1 cellular context compared by ENCODE assay signal in the genomic region with DNA sequence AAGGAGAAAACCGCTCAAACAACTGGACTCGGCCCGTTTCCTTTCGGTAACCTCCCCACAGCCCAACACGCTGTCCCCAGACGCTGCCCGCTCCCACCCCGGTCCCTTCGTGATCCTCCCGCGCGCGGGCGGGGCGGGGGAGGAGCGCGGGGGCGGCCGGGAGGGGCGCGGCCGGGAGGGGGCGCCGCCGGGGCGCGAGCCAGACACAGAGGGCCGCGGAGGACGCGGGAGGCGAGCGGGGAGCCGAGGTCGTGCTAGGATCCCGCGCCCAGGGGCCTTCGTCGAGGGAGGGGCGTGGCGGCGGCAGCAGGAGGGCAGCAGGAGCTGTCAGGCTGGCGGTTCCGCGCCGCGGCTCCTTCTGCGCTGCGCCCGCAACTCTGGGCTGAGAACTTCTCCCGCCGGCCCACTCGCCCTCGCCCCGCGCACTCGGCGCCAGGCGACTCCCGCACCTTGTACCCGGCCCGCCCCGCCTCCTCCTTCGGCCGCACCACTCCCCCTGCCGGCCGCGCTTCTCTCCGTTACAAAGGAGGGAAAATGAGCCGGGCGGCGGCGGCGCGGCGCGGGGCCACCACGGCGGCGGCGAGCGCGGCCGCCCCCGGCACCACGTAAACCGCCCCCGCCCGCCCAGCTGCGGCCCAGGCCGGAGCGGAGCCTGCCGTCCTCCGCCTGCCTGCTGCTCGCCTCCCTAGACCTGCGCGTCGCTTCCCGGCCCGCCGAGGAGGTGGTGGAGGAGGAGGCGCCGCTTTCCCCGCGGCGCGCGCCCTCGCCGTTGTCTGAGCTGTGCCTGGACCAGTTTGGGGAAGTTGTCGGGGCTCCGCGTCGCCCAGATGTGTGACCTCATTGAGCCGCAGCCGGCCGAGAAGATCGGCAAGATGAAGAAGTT.
TF ChIP-seq lines count a peak whose summit lies in the region.

A gene (plus strand): TSS at position 521 of the 883 bp plus-strand sequence. CDS start 307 bp downstream, at position 828.

TF ChIP-seq in HepG2, 621 proteins besides CTCF, POLR2A, EP300 and RAD21 (continued from another document and continues in another):
- TF ChIP-seq, protein P1, sequence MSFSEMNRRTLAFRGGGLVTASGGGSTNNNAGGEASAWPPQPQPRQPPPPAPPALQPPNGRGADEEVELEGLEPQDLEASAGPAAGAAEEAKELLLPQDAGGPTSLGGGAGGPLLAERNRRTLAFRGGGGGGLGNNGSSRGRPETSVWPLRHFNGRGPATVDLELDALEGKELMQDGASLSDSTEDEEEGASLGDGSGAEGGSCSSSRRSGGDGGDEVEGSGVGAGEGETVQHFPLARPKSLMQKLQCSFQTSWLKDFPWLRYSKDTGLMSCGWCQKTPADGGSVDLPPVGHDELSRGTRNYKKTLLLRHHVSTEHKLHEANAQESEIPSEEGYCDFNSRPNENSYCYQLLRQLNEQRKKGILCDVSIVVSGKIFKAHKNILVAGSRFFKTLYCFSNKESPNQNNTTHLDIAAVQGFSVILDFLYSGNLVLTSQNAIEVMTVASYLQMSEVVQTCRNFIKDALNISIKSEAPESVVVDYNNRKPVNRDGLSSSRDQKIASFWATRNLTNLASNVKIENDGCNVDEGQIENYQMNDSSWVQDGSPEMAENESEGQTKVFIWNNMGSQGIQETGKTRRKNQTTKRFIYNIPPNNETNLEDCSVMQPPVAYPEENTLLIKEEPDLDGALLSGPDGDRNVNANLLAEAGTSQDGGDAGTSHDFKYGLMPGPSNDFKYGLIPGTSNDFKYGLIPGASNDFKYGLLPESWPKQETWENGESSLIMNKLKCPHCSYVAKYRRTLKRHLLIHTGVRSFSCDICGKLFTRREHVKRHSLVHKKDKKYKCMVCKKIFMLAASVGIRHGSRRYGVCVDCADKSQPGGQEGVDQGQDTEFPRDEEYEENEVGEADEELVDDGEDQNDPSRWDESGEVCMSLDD (CRISPR knock-in tag; IDR thresholded peaks at IDR 0.05; ENCODE audit: borderline replicate concordance): no peak
- TF ChIP-seq SMAD3 (CRISPR knock-in tag; IDR thresholded peaks at IDR 0.05): no peak
- TF ChIP-seq, protein P2, sequence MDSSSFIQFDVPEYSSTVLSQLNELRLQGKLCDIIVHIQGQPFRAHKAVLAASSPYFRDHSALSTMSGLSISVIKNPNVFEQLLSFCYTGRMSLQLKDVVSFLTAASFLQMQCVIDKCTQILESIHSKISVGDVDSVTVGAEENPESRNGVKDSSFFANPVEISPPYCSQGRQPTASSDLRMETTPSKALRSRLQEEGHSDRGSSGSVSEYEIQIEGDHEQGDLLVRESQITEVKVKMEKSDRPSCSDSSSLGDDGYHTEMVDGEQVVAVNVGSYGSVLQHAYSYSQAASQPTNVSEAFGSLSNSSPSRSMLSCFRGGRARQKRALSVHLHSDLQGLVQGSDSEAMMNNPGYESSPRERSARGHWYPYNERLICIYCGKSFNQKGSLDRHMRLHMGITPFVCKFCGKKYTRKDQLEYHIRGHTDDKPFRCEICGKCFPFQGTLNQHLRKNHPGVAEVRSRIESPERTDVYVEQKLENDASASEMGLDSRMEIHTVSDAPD (CRISPR knock-in tag; IDR thresholded peaks at IDR 0.05): no peak
- TF ChIP-seq IKZF1 (IDR thresholded peaks at IDR 0.05): no peak
- no peak for TF ChIP-seq POLR2AphosphoS2 (IDR thresholded peaks at IDR 0.05; ENCODE audit: low read depth, low read length)
- TF ChIP-seq ZNF180 (CRISPR knock-in tag; IDR thresholded peaks at IDR 0.05; ENCODE audit: borderline replicate concordance, low read depth): no peak
- no peak for TF ChIP-seq PRPF4 (IDR thresholded peaks at IDR 0.05; ENCODE audit: low read depth, low read length, poor library complexity, severe bottlenecking)
- TF ChIP-seq SNAI1 (CRISPR knock-in tag; IDR thresholded peaks at IDR 0.05; ENCODE audit: borderline replicate concordance): no peak
- TF ChIP-seq ZNF441 (CRISPR knock-in tag; IDR thresholded peaks at IDR 0.05; ENCODE audit: borderline replicate concordance): 0 out of 2 replicates have a peak, but pooled peaks have one; percentile 37
- no peak for TF ChIP-seq ZNF678 (CRISPR knock-in tag; IDR thresholded peaks at IDR 0.05)
- TF ChIP-seq, protein P3, sequence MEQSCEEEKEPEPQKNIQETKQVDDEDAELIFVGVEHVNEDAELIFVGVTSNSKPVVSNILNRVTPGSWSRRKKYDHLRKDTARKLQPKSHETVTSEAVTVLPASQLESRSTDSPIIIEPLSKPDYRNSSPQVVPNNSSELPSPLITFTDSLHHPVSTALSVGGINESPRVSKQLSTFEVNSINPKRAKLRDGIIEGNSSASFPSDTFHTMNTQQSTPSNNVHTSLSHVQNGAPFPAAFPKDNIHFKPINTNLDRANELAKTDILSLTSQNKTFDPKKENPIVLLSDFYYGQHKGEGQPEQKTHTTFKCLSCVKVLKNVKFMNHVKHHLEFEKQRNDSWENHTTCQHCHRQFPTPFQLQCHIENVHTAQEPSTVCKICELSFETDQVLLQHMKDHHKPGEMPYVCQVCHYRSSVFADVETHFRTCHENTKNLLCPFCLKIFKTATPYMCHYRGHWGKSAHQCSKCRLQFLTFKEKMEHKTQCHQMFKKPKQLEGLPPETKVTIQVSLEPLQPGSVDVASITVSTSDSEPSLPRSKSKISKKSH (CRISPR knock-in tag; IDR thresholded peaks at IDR 0.05; ENCODE audit: borderline replicate concordance): no peak
- TF ChIP-seq, protein P4, sequence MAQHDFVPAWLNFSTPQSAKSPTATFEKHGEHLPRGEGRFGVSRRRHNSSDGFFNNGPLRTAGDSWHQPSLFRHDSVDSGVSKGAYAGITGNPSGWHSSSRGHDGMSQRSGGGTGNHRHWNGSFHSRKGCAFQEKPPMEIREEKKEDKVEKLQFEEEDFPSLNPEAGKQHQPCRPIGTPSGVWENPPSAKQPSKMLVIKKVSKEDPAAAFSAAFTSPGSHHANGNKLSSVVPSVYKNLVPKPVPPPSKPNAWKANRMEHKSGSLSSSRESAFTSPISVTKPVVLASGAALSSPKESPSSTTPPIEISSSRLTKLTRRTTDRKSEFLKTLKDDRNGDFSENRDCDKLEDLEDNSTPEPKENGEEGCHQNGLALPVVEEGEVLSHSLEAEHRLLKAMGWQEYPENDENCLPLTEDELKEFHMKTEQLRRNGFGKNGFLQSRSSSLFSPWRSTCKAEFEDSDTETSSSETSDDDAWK (CRISPR knock-in tag; IDR thresholded peaks at IDR 0.05): no peak
- TF ChIP-seq NFE2L2 (IDR thresholded peaks at IDR 0.05; ENCODE audit: low read length): no peak
- TF ChIP-seq, protein P5, sequence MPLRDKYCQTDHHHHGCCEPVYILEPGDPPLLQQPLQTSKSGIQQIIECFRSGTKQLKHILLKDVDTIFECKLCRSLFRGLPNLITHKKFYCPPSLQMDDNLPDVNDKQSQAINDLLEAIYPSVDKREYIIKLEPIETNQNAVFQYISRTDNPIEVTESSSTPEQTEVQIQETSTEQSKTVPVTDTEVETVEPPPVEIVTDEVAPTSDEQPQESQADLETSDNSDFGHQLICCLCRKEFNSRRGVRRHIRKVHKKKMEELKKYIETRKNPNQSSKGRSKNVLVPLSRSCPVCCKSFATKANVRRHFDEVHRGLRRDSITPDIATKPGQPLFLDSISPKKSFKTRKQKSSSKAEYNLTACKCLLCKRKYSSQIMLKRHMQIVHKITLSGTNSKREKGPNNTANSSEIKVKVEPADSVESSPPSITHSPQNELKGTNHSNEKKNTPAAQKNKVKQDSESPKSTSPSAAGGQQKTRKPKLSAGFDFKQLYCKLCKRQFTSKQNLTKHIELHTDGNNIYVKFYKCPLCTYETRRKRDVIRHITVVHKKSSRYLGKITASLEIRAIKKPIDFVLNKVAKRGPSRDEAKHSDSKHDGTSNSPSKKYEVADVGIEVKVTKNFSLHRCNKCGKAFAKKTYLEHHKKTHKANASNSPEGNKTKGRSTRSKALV (CRISPR knock-in tag; IDR thresholded peaks at IDR 0.05): peak; percentile 83
- no peak for TF ChIP-seq FOSL2 (CRISPR knock-in tag; IDR thresholded peaks at IDR 0.05)
- TF ChIP-seq PPARG (CRISPR knock-in tag; conservative IDR thresholded peaks at IDR 0.05): no peak
- no peak for TF ChIP-seq ZNF274 (CRISPR knock-in tag; IDR thresholded peaks at IDR 0.05)
- TF ChIP-seq ZNF10 (CRISPR knock-in tag; IDR thresholded peaks at IDR 0.05; ENCODE audit: borderline replicate concordance, low read depth): no peak
- TF ChIP-seq, protein P6, sequence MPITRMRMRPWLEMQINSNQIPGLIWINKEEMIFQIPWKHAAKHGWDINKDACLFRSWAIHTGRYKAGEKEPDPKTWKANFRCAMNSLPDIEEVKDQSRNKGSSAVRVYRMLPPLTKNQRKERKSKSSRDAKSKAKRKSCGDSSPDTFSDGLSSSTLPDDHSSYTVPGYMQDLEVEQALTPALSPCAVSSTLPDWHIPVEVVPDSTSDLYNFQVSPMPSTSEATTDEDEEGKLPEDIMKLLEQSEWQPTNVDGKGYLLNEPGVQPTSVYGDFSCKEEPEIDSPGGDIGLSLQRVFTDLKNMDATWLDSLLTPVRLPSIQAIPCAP (CRISPR knock-in tag; IDR thresholded peaks at IDR 0.05; ENCODE audit: low read depth): no peak
- TF ChIP-seq, protein P7, sequence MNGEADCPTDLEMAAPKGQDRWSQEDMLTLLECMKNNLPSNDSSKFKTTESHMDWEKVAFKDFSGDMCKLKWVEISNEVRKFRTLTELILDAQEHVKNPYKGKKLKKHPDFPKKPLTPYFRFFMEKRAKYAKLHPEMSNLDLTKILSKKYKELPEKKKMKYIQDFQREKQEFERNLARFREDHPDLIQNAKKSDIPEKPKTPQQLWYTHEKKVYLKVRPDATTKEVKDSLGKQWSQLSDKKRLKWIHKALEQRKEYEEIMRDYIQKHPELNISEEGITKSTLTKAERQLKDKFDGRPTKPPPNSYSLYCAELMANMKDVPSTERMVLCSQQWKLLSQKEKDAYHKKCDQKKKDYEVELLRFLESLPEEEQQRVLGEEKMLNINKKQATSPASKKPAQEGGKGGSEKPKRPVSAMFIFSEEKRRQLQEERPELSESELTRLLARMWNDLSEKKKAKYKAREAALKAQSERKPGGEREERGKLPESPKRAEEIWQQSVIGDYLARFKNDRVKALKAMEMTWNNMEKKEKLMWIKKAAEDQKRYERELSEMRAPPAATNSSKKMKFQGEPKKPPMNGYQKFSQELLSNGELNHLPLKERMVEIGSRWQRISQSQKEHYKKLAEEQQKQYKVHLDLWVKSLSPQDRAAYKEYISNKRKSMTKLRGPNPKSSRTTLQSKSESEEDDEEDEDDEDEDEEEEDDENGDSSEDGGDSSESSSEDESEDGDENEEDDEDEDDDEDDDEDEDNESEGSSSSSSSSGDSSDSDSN (CRISPR knock-in tag; IDR thresholded peaks at IDR 0.05): peak; percentile 58; the same call in 1 of the 2 replicates
- no peak for TF ChIP-seq ZNF670 (CRISPR knock-in tag; IDR thresholded peaks at IDR 0.05; ENCODE audit: borderline replicate concordance)
- TF ChIP-seq HOXA3 (CRISPR knock-in tag; IDR thresholded peaks at IDR 0.05): 0 out of 2 replicates have a peak, but pooled peaks have one; percentile 35
- no peak for TF ChIP-seq ZNF382 (CRISPR knock-in tag; IDR thresholded peaks at IDR 0.05; ENCODE audit: borderline replicate concordance)
- TF ChIP-seq ZFP62 (CRISPR knock-in tag; IDR thresholded peaks at IDR 0.05): no peak
- no peak for TF ChIP-seq RFXANK (CRISPR knock-in tag; IDR thresholded peaks at IDR 0.05)
- TF ChIP-seq SMYD3 (CRISPR knock-in tag; IDR thresholded peaks at IDR 0.05): no peak
- peak; percentile 37; the same call in 1 of the 2 replicates for TF ChIP-seq ZSCAN31 (CRISPR knock-in tag; IDR thresholded peaks at IDR 0.05; ENCODE audit: low read depth)
- 0 out of 2 replicates have a peak, but pooled peaks have one; percentile 18 for TF ChIP-seq ZMAT3 (CRISPR knock-in tag; conservative IDR thresholded peaks at IDR 0.05)
- TF ChIP-seq ZKSCAN8 (CRISPR knock-in tag; IDR thresholded peaks at IDR 0.05; ENCODE audit: borderline replicate concordance): no peak
- no peak for TF ChIP-seq HMG20A (CRISPR knock-in tag; IDR thresholded peaks at IDR 0.05; ENCODE audit: borderline replicate concordance)
- TF ChIP-seq, protein P8, sequence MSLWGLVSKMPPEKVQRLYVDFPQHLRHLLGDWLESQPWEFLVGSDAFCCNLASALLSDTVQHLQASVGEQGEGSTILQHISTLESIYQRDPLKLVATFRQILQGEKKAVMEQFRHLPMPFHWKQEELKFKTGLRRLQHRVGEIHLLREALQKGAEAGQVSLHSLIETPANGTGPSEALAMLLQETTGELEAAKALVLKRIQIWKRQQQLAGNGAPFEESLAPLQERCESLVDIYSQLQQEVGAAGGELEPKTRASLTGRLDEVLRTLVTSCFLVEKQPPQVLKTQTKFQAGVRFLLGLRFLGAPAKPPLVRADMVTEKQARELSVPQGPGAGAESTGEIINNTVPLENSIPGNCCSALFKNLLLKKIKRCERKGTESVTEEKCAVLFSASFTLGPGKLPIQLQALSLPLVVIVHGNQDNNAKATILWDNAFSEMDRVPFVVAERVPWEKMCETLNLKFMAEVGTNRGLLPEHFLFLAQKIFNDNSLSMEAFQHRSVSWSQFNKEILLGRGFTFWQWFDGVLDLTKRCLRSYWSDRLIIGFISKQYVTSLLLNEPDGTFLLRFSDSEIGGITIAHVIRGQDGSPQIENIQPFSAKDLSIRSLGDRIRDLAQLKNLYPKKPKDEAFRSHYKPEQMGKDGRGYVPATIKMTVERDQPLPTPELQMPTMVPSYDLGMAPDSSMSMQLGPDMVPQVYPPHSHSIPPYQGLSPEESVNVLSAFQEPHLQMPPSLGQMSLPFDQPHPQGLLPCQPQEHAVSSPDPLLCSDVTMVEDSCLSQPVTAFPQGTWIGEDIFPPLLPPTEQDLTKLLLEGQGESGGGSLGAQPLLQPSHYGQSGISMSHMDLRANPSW (CRISPR knock-in tag; IDR thresholded peaks at IDR 0.05; ENCODE audit: borderline replicate concordance): no peak
- TF ChIP-seq DNMT1 (CRISPR knock-in tag; IDR thresholded peaks at IDR 0.05): no peak
- TF ChIP-seq, protein P9, sequence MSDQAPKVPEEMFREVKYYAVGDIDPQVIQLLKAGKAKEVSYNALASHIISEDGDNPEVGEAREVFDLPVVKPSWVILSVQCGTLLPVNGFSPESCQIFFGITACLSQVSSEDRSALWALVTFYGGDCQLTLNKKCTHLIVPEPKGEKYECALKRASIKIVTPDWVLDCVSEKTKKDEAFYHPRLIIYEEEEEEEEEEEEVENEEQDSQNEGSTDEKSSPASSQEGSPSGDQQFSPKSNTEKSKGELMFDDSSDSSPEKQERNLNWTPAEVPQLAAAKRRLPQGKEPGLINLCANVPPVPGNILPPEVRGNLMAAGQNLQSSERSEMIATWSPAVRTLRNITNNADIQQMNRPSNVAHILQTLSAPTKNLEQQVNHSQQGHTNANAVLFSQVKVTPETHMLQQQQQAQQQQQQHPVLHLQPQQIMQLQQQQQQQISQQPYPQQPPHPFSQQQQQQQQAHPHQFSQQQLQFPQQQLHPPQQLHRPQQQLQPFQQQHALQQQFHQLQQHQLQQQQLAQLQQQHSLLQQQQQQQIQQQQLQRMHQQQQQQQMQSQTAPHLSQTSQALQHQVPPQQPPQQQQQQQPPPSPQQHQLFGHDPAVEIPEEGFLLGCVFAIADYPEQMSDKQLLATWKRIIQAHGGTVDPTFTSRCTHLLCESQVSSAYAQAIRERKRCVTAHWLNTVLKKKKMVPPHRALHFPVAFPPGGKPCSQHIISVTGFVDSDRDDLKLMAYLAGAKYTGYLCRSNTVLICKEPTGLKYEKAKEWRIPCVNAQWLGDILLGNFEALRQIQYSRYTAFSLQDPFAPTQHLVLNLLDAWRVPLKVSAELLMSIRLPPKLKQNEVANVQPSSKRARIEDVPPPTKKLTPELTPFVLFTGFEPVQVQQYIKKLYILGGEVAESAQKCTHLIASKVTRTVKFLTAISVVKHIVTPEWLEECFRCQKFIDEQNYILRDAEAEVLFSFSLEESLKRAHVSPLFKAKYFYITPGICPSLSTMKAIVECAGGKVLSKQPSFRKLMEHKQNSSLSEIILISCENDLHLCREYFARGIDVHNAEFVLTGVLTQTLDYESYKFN (CRISPR knock-in tag; conservative IDR thresholded peaks at IDR 0.05): no peak
- TF ChIP-seq TEAD2 (CRISPR knock-in tag; IDR thresholded peaks at IDR 0.05): no peak
- TF ChIP-seq SIN3B (IDR thresholded peaks at IDR 0.05; ENCODE audit: low read length): no peak
- no peak for TF ChIP-seq FOXK2 (IDR thresholded peaks at IDR 0.05)
- TF ChIP-seq GLI4 (CRISPR knock-in tag; IDR thresholded peaks at IDR 0.05; ENCODE audit: borderline replicate concordance): no peak
- no peak for TF ChIP-seq ZNF317 (CRISPR knock-in tag; IDR thresholded peaks at IDR 0.05)
- peak; percentile 73 for TF ChIP-seq HNRNPLL (IDR thresholded peaks at IDR 0.05; ENCODE audit: low read depth, low read length, poor library complexity, severe bottlenecking)
